In genomic region chr19:49854861-49855263, GRCh38 we compare ENCODE assay signal across 24 cellular contexts. TPM values are rescaled to one million over a fixed set of nuclear protein-coding genes. Genes with fewer than 3 reads are reported as not detected.
DNase-seq lines count a peak whose midpoint lies in the region; ATAC-seq, FAIRE-seq and TF ChIP-seq lines count a peak whose summit lies in the region.
"Had no signal": no experiment of that assay in that cellular context is flagged by ENCODE, and none has a peak within 500 bp of the region (broad histone marks: within the 10 kb centered on the region; RNA-seq: fewer than 3 reads in every experiment).

No MANE protein-coding gene starts in this region.

- peaks cover 36 to 54% of the 10 kb centered on the region in 2 experiments; a peak in 4 of 5 replicates for H3K36me3 ChIP-seq in HepG2 (replicated peaks in 1 of 2; ENCODE audit: control insufficient read depth in 1 of 2, insufficient read depth in 2 of 2, low read length in 2 of 2)

- no peak for FAIRE-seq in A549 (lab: Jason Lieb, UNC)
- FAIRE-seq in HepG2 (lab: Jason Lieb, UNC) = no peak
- FAIRE-seq: bronchial epithelial cell, endothelial cell of umbilical vein, G401.6, TTC549 had no signal

- peaks cover 16% of the 10 kb centered on the region for H3K4me1 Mint-ChIP-seq in Calu3 (ENCODE audit: low read depth, unreplicated experiment)

- 100% methylated on average over 8 of the region's 16 CpGs for WGBS in A549 (ENCODE audit: missing lambda C conversion rate)
- WGBS in HepG2 (ENCODE audit: low lambda C conversion rate) = no CpG with 5 or more reads among the region's 16 CpGs

- no peak overlapping the region for H3K9ac ChIP-seq in HepG2 (ENCODE audit: insufficient read depth, low read depth, low read length)

- no peak overlapping the region for H2AFZ ChIP-seq in HepG2 (ENCODE audit: low read length)

- TF ChIP-seq RAD21 in A549 (conservative IDR thresholded peaks at IDR 0.05 in 1 of 2, IDR thresholded peaks at IDR 0.05 in 1 of 2) = no peak
- no peak for TF ChIP-seq RAD21 in HepG2 (CRISPR knock-in tag; IDR thresholded peaks at IDR 0.05)

- in situ Hi-C loops in HepG2 (cut with HindIII; ENCODE audit: extremely low pct_ligation_motif_present, low pct_unique_long_range_greater_than_20kb) = no loop called here

- intact Hi-C loops in Calu3 (cut with micrococcal nuclease; ENCODE audit: unreplicated experiment) (no loop called here), HepG2 (cut with micrococcal nuclease; ENCODE audit: unreplicated experiment) (no loop called here)

- ATAC-seq in A549 (no peak), HepG2 (no peak), GM18907 (IDR thresholded peaks at IDR 0.05; ENCODE audit: unreplicated experiment) (no peak)
- ATAC-seq in activated CD4-positive, CD25-positive, alpha-beta regulatory T cell treated with anti-CD3 and anti-CD28 coated beads, Interleukin-2, amount 50 U/mL, for 24 hours = no peak
- ATAC-seq: CD8-positive, alpha-beta T cell had no signal

- H3K4me3 Mint-ChIP-seq in Calu3 (ENCODE audit: low read depth, unreplicated experiment) = peak overlapping the region; percentile 34
- H3K4me3 Mint-ChIP-seq: CD8-positive, alpha-beta T cell; memory B cell had no signal

- CTCF ChIA-PET in A549 (lab: Yijun Ruan, JAX) = interaction anchor here (0.6 to 2.8 kb wide), 3 partner anchors 9 to 172 kb away, joined by 4 to 13 read pairs (median 7); no protein-coding TSS in a partner anchor
- CTCF ChIA-PET in Calu3 (lab: Charles Lee) = no interaction called here
- CTCF ChIA-PET in HepG2 (lab: Yijun Ruan, JAX; ENCODE audit: low intra/inter-chr PET ratio, low total read pairs) = no interaction called here

- no peaks in the 10 kb centered on the region for H3K27me3 Mint-ChIP-seq in Calu3 (ENCODE audit: unreplicated experiment)
- H3K27me3 Mint-ChIP-seq: memory B cell had no signal

- H3K79me2 ChIP-seq in HepG2 (ENCODE audit: insufficient read depth, low read length) = peaks cover 24% of the 10 kb centered on the region

- POLR2A ChIA-PET in A549 (lab: Yijun Ruan, JAX) = interaction anchor here (1.6 kb wide), 1 partner anchor 13 kb away, joined by 4 read pairs; the partner anchor contains the start of gene PNKP
- POLR2A ChIA-PET in HepG2 (lab: Yijun Ruan, JAX) = no interaction called here

- H3K27me3 ChIP-seq in HepG2 (ENCODE audit: control insufficient read depth in 1 of 2, insufficient read depth in 2 of 2, low read length in 2 of 2) = no peaks in the 10 kb centered on the region; a peak in 1 of 5 replicates
- H3K27me3 ChIP-seq: tibial nerve had no signal

- no TSS peak for BruUV-seq in Calu3 (replicated peaks; lab: Mats Ljungman, UMichigan)
- BruUV-seq in HepG2 (replicated peaks; lab: Mats Ljungman, UMichigan) = no TSS peak

- peak overlapping the region; percentile 82 for H3K27ac Mint-ChIP-seq in Calu3 (ENCODE audit: unreplicated experiment)
- H3K27ac Mint-ChIP-seq: CD8-positive, alpha-beta T cell had no signal

- peaks cover 23% of the 10 kb centered on the region for H4K20me1 ChIP-seq in HepG2 (ENCODE audit: insufficient read depth, low read length)

- H3K9me3 ChIP-seq in A549 (no peaks in the 10 kb centered on the region), HepG2 (ENCODE audit: low read length) (no peaks in the 10 kb centered on the region)
- H3K9me3 ChIP-seq: tibial nerve had no signal

- H3K4me1 ChIP-seq in A549 = peaks cover 31% of the 10 kb centered on the region
- peaks cover 25% of the 10 kb centered on the region for H3K4me1 ChIP-seq in HepG2 (ENCODE audit: insufficient read depth, low read length)

- peaks cover 97% of the 10 kb centered on the region for H3K36me3 Mint-ChIP-seq in Calu3 (ENCODE audit: insufficient read depth, unreplicated experiment)

- DNase-seq in A549 (ENCODE audit: low read depth in 1 of 2, low spot score in 1 of 2) (no peak), Calu3 (no peak), HepG2 (ENCODE audit: low spot score) (no peak), OCI-M1 (lab: John Stamatoyannopoulos, UW) (no peak)
- DNase-seq: activated CD4-positive, alpha-beta T cell treated with anti-CD3 and anti-CD28 coated beads for 48 hours; activated effector memory CD4-positive, alpha-beta T cell treated with anti-CD3 and anti-CD28 coated beads, Interleukin-2, amount 50 U/mL, for 16 hours; amniotic stem cell; CD8-positive, alpha-beta T cell; dermis blood vessel endothelial cell; GOT3; NCI-H1930; NCI-H2227 treated with DMSO at 0.1 percent for 48 hours; NCI-H774; SHP77; stimulated activated CD4-positive, alpha-beta T cell treated with anti-CD3 and anti-CD28 coated beads, Interleukin-2, amount 100 ng/mL, for 48 hours; stimulated activated naive CD4-positive, alpha-beta T cell treated with Interleukin-2 at 50 U/mL for 16 hours had no signal

- H3K9me3 Mint-ChIP-seq in Calu3 (ENCODE audit: low read depth, unreplicated experiment) = no peaks in the 10 kb centered on the region
- H3K9me3 Mint-ChIP-seq: CD8-positive, alpha-beta T cell; memory B cell had no signal

- TF ChIP-seq EP300 in A549 (IDR thresholded peaks at IDR 0.05) = no peak
- TF ChIP-seq EP300 in HepG2 (IDR thresholded peaks at IDR 0.05; ENCODE audit: low read depth in 2 of 2, low read length in 2 of 2) = no peak
- no peak for TF ChIP-seq EP300 in HepG2 (CRISPR knock-in tag; IDR thresholded peaks at IDR 0.05; ENCODE audit: borderline replicate concordance)

- H3K27ac ChIP-seq in A549 (no peak overlapping the region), HepG2 (ENCODE audit: extremely low read length, insufficient read depth, low read length) (no peak overlapping the region)

- no peak for TF ChIP-seq CTCF in A549 (IDR thresholded peaks at IDR 0.05)
- TF ChIP-seq CTCF in Calu3 (IDR thresholded peaks at IDR 0.05; ENCODE audit: unreplicated experiment) = no peak
- no peak for TF ChIP-seq CTCF in HepG2 (CRISPR knock-in tag; IDR thresholded peaks at IDR 0.05)

- H3K4me2 ChIP-seq in A549 (no peak overlapping the region), HepG2 (ENCODE audit: low read depth, low read length) (no peak overlapping the region)

- TF ChIP-seq POLR2A in A549 (IDR thresholded peaks at IDR 0.05; ENCODE audit: low read length) (0 out of 2 replicates have a peak, but pooled peaks have one; percentile 9), HepG2 (IDR thresholded peaks at IDR 0.05; ENCODE audit: insufficient read depth in 1 of 2, low read depth in 2 of 2, low read length in 2 of 2) (no peak)

- H3K4me3 ChIP-seq in A549 (no peak overlapping the region), HepG2 (replicated peaks in 1 of 3; ENCODE audit: insufficient read depth in 1 of 3, low read depth in 2 of 3, low read length in 3 of 3) (no peak overlapping the region)
- H3K4me3 ChIP-seq: tibial nerve had no signal

RNA-seq across cellular contexts. Expression of gene PTOV1, which starts 3.9 kb away (rescaled TPM):
- 27.7 and 41.2 TPM in 2 replicates for polyA plus RNA-seq in A549 (2011; rRNA removed)
- 111 and 150 TPM in 2 replicates for polyA plus RNA-seq in A549 (2012; cell fraction: cytosol; rRNA removed)
- polyA plus RNA-seq in A549 (2012; cell fraction: nucleus; rRNA removed) = 235 and 351 TPM in 2 replicates
- 119 to 153 TPM (median 147 TPM) in 3 replicates for polyA plus RNA-seq in A549 (2017; fragmentation: RNase III; extraction: RNeasy Plus Mini Kit Qiagen cat#74134 plus additional on column Dnase treatment)
- polyA minus RNA-seq in A549 (2011; rRNA and poly(A)+ RNA removed) = 60.2 and 109 TPM in 2 replicates
- 231 and 256 TPM in 2 replicates for total RNA-seq in Calu3 (2022)
- 59.4 and 68.5 TPM in 2 replicates for total RNA-seq in HepG2 (2016; rRNA removed; fragmentation: Illumina TruSeq; extraction: Trizol)
- 30.7 and 36.0 TPM in 2 replicates for total RNA-seq in HepG2 (2016; cell fraction: cytosol; rRNA removed; fragmentation: Illumina TruSeq; extraction: Trizol; ENCODE audit: low read depth)
- total RNA-seq in HepG2 (2016; cell fraction: insoluble cytoplasmic fraction; rRNA removed; fragmentation: Illumina TruSeq; extraction: Trizol) = 67.3 and 74.4 TPM in 2 replicates
- 45.7 and 54.4 TPM in 2 replicates for total RNA-seq in HepG2 (2016; cell fraction: membrane; rRNA removed; fragmentation: Illumina TruSeq; extraction: Trizol)
- 68.2 and 84.3 TPM in 2 replicates for total RNA-seq in HepG2 (2016; cell fraction: nucleus; rRNA removed; fragmentation: Illumina TruSeq; extraction: Trizol)
- polyA plus RNA-seq in HepG2 (2011; rRNA removed) = 63.5 and 77.7 TPM in 2 replicates
- 27.3 and 44.2 TPM in 2 replicates for polyA plus RNA-seq in HepG2 (2011; cell fraction: cytosol; rRNA removed)
- 387 and 441 TPM in 2 replicates for polyA plus RNA-seq in HepG2 (2011; cell fraction: nucleus; rRNA removed)
- 72.7 and 99.0 TPM in 2 replicates for polyA plus RNA-seq in HepG2 (2012)
- 24.0 and 27.8 TPM in 2 replicates for polyA plus RNA-seq in HepG2 (2016; cell fraction: cytosol; fragmentation: Illumina TruSeq; extraction: Trizol; ENCODE audit: low read depth)
- 78.0 and 94.4 TPM in 2 replicates for polyA plus RNA-seq in HepG2 (2016; cell fraction: insoluble cytoplasmic fraction; fragmentation: Illumina TruSeq; extraction: Trizol; ENCODE audit: low read depth)
- 34.7 and 37.3 TPM in 2 replicates for polyA plus RNA-seq in HepG2 (2016; cell fraction: membrane; fragmentation: Illumina TruSeq; extraction: Trizol; ENCODE audit: low read depth)
- polyA plus RNA-seq in HepG2 (2016; cell fraction: nucleus; fragmentation: Illumina TruSeq; extraction: Trizol; ENCODE audit: insufficient read depth, low read depth) = 178 and 181 TPM in 2 replicates
- 73.5 and 109 TPM in 2 replicates for polyA minus RNA-seq in HepG2 (2011; rRNA and poly(A)+ RNA removed; ENCODE audit: low replicate concordance)
- 42.8 and 45.1 TPM in 2 replicates for polyA minus RNA-seq in HepG2 (2011; cell fraction: cytosol; rRNA and poly(A)+ RNA removed)
- polyA minus RNA-seq in HepG2 (2011; cell fraction: nucleus; rRNA and poly(A)+ RNA removed) = 69.0 and 75.8 TPM in 2 replicates

RNA-seq across cellular contexts. Expression of gene PNKP, which starts 12.5 kb away (rescaled TPM):
- polyA plus RNA-seq in A549 (2011; rRNA removed) (22.5 and 23.3 TPM in 2 replicates), A549 (2017; fragmentation: RNase III; extraction: RNeasy Plus Mini Kit Qiagen cat#74134 plus additional on column Dnase treatment) (63.8 to 75.9 TPM (median 71.2 TPM) in 3 replicates), HepG2 (2011; rRNA removed) (12.7 and 17.0 TPM in 2 replicates)
- polyA plus RNA-seq in A549 (2012; cell fraction: cytosol; rRNA removed) = 40.5 and 44.1 TPM in 2 replicates
- 235 and 294 TPM in 2 replicates for polyA plus RNA-seq in A549 (2012; cell fraction: nucleus; rRNA removed)
- polyA minus RNA-seq in A549 (2011; rRNA and poly(A)+ RNA removed) = 35.0 and 36.5 TPM in 2 replicates
- total RNA-seq in Calu3 (2022) (185 and 189 TPM in 2 replicates), HepG2 (2016; rRNA removed; fragmentation: Illumina TruSeq; extraction: Trizol) (12.5 and 27.1 TPM in 2 replicates)
- 15.1 and 16.6 TPM in 2 replicates for total RNA-seq in HepG2 (2016; cell fraction: cytosol; rRNA removed; fragmentation: Illumina TruSeq; extraction: Trizol; ENCODE audit: low read depth)
- total RNA-seq in HepG2 (2016; cell fraction: insoluble cytoplasmic fraction; rRNA removed; fragmentation: Illumina TruSeq; extraction: Trizol) = 14.0 and 23.3 TPM in 2 replicates
- 10.4 and 12.6 TPM in 2 replicates for total RNA-seq in HepG2 (2016; cell fraction: membrane; rRNA removed; fragmentation: Illumina TruSeq; extraction: Trizol)
- 22.5 and 24.4 TPM in 2 replicates for total RNA-seq in HepG2 (2016; cell fraction: nucleus; rRNA removed; fragmentation: Illumina TruSeq; extraction: Trizol)
- 6.9 and 10.2 TPM in 2 replicates for polyA plus RNA-seq in HepG2 (2011; cell fraction: cytosol; rRNA removed)
- polyA plus RNA-seq in HepG2 (2011; cell fraction: nucleus; rRNA removed) = 96.1 and 104 TPM in 2 replicates
- polyA plus RNA-seq in HepG2 (2012) = 14.4 and 18.2 TPM in 2 replicates
- 6.4 and 8.2 TPM in 2 replicates for polyA plus RNA-seq in HepG2 (2016; cell fraction: cytosol; fragmentation: Illumina TruSeq; extraction: Trizol; ENCODE audit: low read depth)
- 11.5 and 13.4 TPM in 2 replicates for polyA plus RNA-seq in HepG2 (2016; cell fraction: insoluble cytoplasmic fraction; fragmentation: Illumina TruSeq; extraction: Trizol; ENCODE audit: low read depth)
- polyA plus RNA-seq in HepG2 (2016; cell fraction: membrane; fragmentation: Illumina TruSeq; extraction: Trizol; ENCODE audit: low read depth) = 11.3 and 40.2 TPM in 2 replicates
- polyA plus RNA-seq in HepG2 (2016; cell fraction: nucleus; fragmentation: Illumina TruSeq; extraction: Trizol; ENCODE audit: insufficient read depth, low read depth) = 87.3 and 98.8 TPM in 2 replicates
- 16.1 and 37.1 TPM in 2 replicates for polyA minus RNA-seq in HepG2 (2011; rRNA and poly(A)+ RNA removed; ENCODE audit: low replicate concordance)
- polyA minus RNA-seq in HepG2 (2011; cell fraction: cytosol; rRNA and poly(A)+ RNA removed) = 9.8 and 10.1 TPM in 2 replicates
- polyA minus RNA-seq in HepG2 (2011; cell fraction: nucleus; rRNA and poly(A)+ RNA removed) = 30.5 and 40.2 TPM in 2 replicates

RNA-seq across cellular contexts. Expression of gene AKT1S1, which starts 22.3 kb away (rescaled TPM):
- polyA plus RNA-seq in A549 (2011; rRNA removed) (39.2 and 41.5 TPM in 2 replicates), A549 (2017; fragmentation: RNase III; extraction: RNeasy Plus Mini Kit Qiagen cat#74134 plus additional on column Dnase treatment) (63.4 to 75.9 TPM (median 75.3 TPM) in 3 replicates), HepG2 (2011; rRNA removed) (27.8 and 30.0 TPM in 2 replicates)
- polyA plus RNA-seq in A549 (2012; cell fraction: cytosol; rRNA removed) = 70.4 and 91.8 TPM in 2 replicates
- polyA plus RNA-seq in A549 (2012; cell fraction: nucleus; rRNA removed) = 107 and 112 TPM in 2 replicates
- polyA minus RNA-seq in A549 (2011; rRNA and poly(A)+ RNA removed) = 30.8 and 33.3 TPM in 2 replicates
- total RNA-seq in Calu3 (2022) (58.9 and 65.2 TPM in 2 replicates), HepG2 (2016; rRNA removed; fragmentation: Illumina TruSeq; extraction: Trizol) (10.9 and 13.5 TPM in 2 replicates)
- total RNA-seq in HepG2 (2016; cell fraction: cytosol; rRNA removed; fragmentation: Illumina TruSeq; extraction: Trizol; ENCODE audit: low read depth) = 6.3 and 7.3 TPM in 2 replicates
- total RNA-seq in HepG2 (2016; cell fraction: insoluble cytoplasmic fraction; rRNA removed; fragmentation: Illumina TruSeq; extraction: Trizol) = 10.3 and 14.9 TPM in 2 replicates
- total RNA-seq in HepG2 (2016; cell fraction: membrane; rRNA removed; fragmentation: Illumina TruSeq; extraction: Trizol) = 14.8 and 16.5 TPM in 2 replicates
- total RNA-seq in HepG2 (2016; cell fraction: nucleus; rRNA removed; fragmentation: Illumina TruSeq; extraction: Trizol) = 12.4 and 13.6 TPM in 2 replicates
- 29.0 and 32.7 TPM in 2 replicates for polyA plus RNA-seq in HepG2 (2011; cell fraction: cytosol; rRNA removed)
- polyA plus RNA-seq in HepG2 (2011; cell fraction: nucleus; rRNA removed) = 56.2 and 76.4 TPM in 2 replicates
- polyA plus RNA-seq in HepG2 (2012) = 19.5 and 19.7 TPM in 2 replicates
- 22.7 and 24.3 TPM in 2 replicates for polyA plus RNA-seq in HepG2 (2016; cell fraction: cytosol; fragmentation: Illumina TruSeq; extraction: Trizol; ENCODE audit: low read depth)
- 43.5 and 52.7 TPM in 2 replicates for polyA plus RNA-seq in HepG2 (2016; cell fraction: insoluble cytoplasmic fraction; fragmentation: Illumina TruSeq; extraction: Trizol; ENCODE audit: low read depth)
- 46.7 and 51.1 TPM in 2 replicates for polyA plus RNA-seq in HepG2 (2016; cell fraction: membrane; fragmentation: Illumina TruSeq; extraction: Trizol; ENCODE audit: low read depth)
- 55.9 and 59.4 TPM in 2 replicates for polyA plus RNA-seq in HepG2 (2016; cell fraction: nucleus; fragmentation: Illumina TruSeq; extraction: Trizol; ENCODE audit: insufficient read depth, low read depth)
- polyA minus RNA-seq in HepG2 (2011; rRNA and poly(A)+ RNA removed; ENCODE audit: low replicate concordance) = 25.3 and 37.7 TPM in 2 replicates
- 13.0 and 14.0 TPM in 2 replicates for polyA minus RNA-seq in HepG2 (2011; cell fraction: cytosol; rRNA and poly(A)+ RNA removed)
- 21.9 and 22.5 TPM in 2 replicates for polyA minus RNA-seq in HepG2 (2011; cell fraction: nucleus; rRNA and poly(A)+ RNA removed)

RNA-seq across cellular contexts. Expression of gene TBC1D17, which starts 22.6 kb away (rescaled TPM):
- polyA plus RNA-seq in A549 (2011; rRNA removed) (12.3 and 18.0 TPM in 2 replicates), A549 (2017; fragmentation: RNase III; extraction: RNeasy Plus Mini Kit Qiagen cat#74134 plus additional on column Dnase treatment) (26.6 to 44.8 TPM (median 41.5 TPM) in 3 replicates), HepG2 (2011; rRNA removed) (16.9 and 21.6 TPM in 2 replicates)
- polyA plus RNA-seq in A549 (2012; cell fraction: cytosol; rRNA removed) = 26.5 and 33.3 TPM in 2 replicates
- polyA plus RNA-seq in A549 (2012; cell fraction: nucleus; rRNA removed) = 65.2 and 76.6 TPM in 2 replicates
- 14.3 and 18.0 TPM in 2 replicates for polyA minus RNA-seq in A549 (2011; rRNA and poly(A)+ RNA removed)
- total RNA-seq in Calu3 (2022) (54.7 and 56.9 TPM in 2 replicates), HepG2 (2016; rRNA removed; fragmentation: Illumina TruSeq; extraction: Trizol) (3.6 and 9.7 TPM in 2 replicates)
- total RNA-seq in HepG2 (2016; cell fraction: cytosol; rRNA removed; fragmentation: Illumina TruSeq; extraction: Trizol; ENCODE audit: low read depth) = 3.6 and 4.6 TPM in 2 replicates
- 4.5 and 10.0 TPM in 2 replicates for total RNA-seq in HepG2 (2016; cell fraction: insoluble cytoplasmic fraction; rRNA removed; fragmentation: Illumina TruSeq; extraction: Trizol)
- total RNA-seq in HepG2 (2016; cell fraction: membrane; rRNA removed; fragmentation: Illumina TruSeq; extraction: Trizol) = 7.6 and 8.5 TPM in 2 replicates
- 8.6 and 13.7 TPM in 2 replicates for total RNA-seq in HepG2 (2016; cell fraction: nucleus; rRNA removed; fragmentation: Illumina TruSeq; extraction: Trizol)
- polyA plus RNA-seq in HepG2 (2011; cell fraction: cytosol; rRNA removed) = 7.9 and 12.0 TPM in 2 replicates
- polyA plus RNA-seq in HepG2 (2011; cell fraction: nucleus; rRNA removed) = 83.8 and 108 TPM in 2 replicates
- polyA plus RNA-seq in HepG2 (2012) = 19.0 and 23.3 TPM in 2 replicates
- polyA plus RNA-seq in HepG2 (2016; cell fraction: cytosol; fragmentation: Illumina TruSeq; extraction: Trizol; ENCODE audit: low read depth) = 4.7 and 5.1 TPM in 2 replicates
- polyA plus RNA-seq in HepG2 (2016; cell fraction: insoluble cytoplasmic fraction; fragmentation: Illumina TruSeq; extraction: Trizol; ENCODE audit: low read depth) = 10.7 and 15.1 TPM in 2 replicates
- 9.3 and 10.8 TPM in 2 replicates for polyA plus RNA-seq in HepG2 (2016; cell fraction: membrane; fragmentation: Illumina TruSeq; extraction: Trizol; ENCODE audit: low read depth)
- 45.7 and 46.6 TPM in 2 replicates for polyA plus RNA-seq in HepG2 (2016; cell fraction: nucleus; fragmentation: Illumina TruSeq; extraction: Trizol; ENCODE audit: insufficient read depth, low read depth)
- polyA minus RNA-seq in HepG2 (2011; rRNA and poly(A)+ RNA removed; ENCODE audit: low replicate concordance) = 14.8 and 17.4 TPM in 2 replicates
- polyA minus RNA-seq in HepG2 (2011; cell fraction: cytosol; rRNA and poly(A)+ RNA removed) = 9.8 and 11.2 TPM in 2 replicates
- 16.0 and 24.2 TPM in 2 replicates for polyA minus RNA-seq in HepG2 (2011; cell fraction: nucleus; rRNA and poly(A)+ RNA removed)

RNA-seq across cellular contexts. Expression of gene MED25, which starts 36.8 kb away (rescaled TPM):
- polyA plus RNA-seq in A549 (2011; rRNA removed) (20.4 and 27.1 TPM in 2 replicates), A549 (2017; fragmentation: RNase III; extraction: RNeasy Plus Mini Kit Qiagen cat#74134 plus additional on column Dnase treatment) (36.4 to 41.6 TPM (median 40.1 TPM) in 3 replicates), HepG2 (2011; rRNA removed) (13.3 and 15.1 TPM in 2 replicates)
- polyA plus RNA-seq in A549 (2012; cell fraction: cytosol; rRNA removed) = 50.8 and 56.5 TPM in 2 replicates
- 106 and 124 TPM in 2 replicates for polyA plus RNA-seq in A549 (2012; cell fraction: nucleus; rRNA removed)
- 37.2 and 52.2 TPM in 2 replicates for polyA minus RNA-seq in A549 (2011; rRNA and poly(A)+ RNA removed)
- total RNA-seq in Calu3 (2022) (89.7 and 95.8 TPM in 2 replicates), HepG2 (2016; rRNA removed; fragmentation: Illumina TruSeq; extraction: Trizol) (11.1 and 11.3 TPM in 2 replicates)
- total RNA-seq in HepG2 (2016; cell fraction: cytosol; rRNA removed; fragmentation: Illumina TruSeq; extraction: Trizol; ENCODE audit: low read depth) = 3.0 and 3.1 TPM in 2 replicates
- 10.4 and 11.0 TPM in 2 replicates for total RNA-seq in HepG2 (2016; cell fraction: insoluble cytoplasmic fraction; rRNA removed; fragmentation: Illumina TruSeq; extraction: Trizol)
- total RNA-seq in HepG2 (2016; cell fraction: membrane; rRNA removed; fragmentation: Illumina TruSeq; extraction: Trizol) = 6.7 and 8.6 TPM in 2 replicates
- 18.0 and 18.4 TPM in 2 replicates for total RNA-seq in HepG2 (2016; cell fraction: nucleus; rRNA removed; fragmentation: Illumina TruSeq; extraction: Trizol)
- 5.3 and 5.7 TPM in 2 replicates for polyA plus RNA-seq in HepG2 (2011; cell fraction: cytosol; rRNA removed)
- polyA plus RNA-seq in HepG2 (2011; cell fraction: nucleus; rRNA removed) = 48.1 and 61.9 TPM in 2 replicates
- polyA plus RNA-seq in HepG2 (2012) = 17.3 and 20.9 TPM in 2 replicates
- 5.1 and 5.2 TPM in 2 replicates for polyA plus RNA-seq in HepG2 (2016; cell fraction: cytosol; fragmentation: Illumina TruSeq; extraction: Trizol; ENCODE audit: low read depth)
- 16.3 and 22.3 TPM in 2 replicates for polyA plus RNA-seq in HepG2 (2016; cell fraction: insoluble cytoplasmic fraction; fragmentation: Illumina TruSeq; extraction: Trizol; ENCODE audit: low read depth)
- 7.9 and 9.9 TPM in 2 replicates for polyA plus RNA-seq in HepG2 (2016; cell fraction: membrane; fragmentation: Illumina TruSeq; extraction: Trizol; ENCODE audit: low read depth)
- 46.3 and 50.3 TPM in 2 replicates for polyA plus RNA-seq in HepG2 (2016; cell fraction: nucleus; fragmentation: Illumina TruSeq; extraction: Trizol; ENCODE audit: insufficient read depth, low read depth)
- 31.2 and 56.4 TPM in 2 replicates for polyA minus RNA-seq in HepG2 (2011; rRNA and poly(A)+ RNA removed; ENCODE audit: low replicate concordance)
- 9.1 and 11.4 TPM in 2 replicates for polyA minus RNA-seq in HepG2 (2011; cell fraction: cytosol; rRNA and poly(A)+ RNA removed)
- 21.9 and 22.9 TPM in 2 replicates for polyA minus RNA-seq in HepG2 (2011; cell fraction: nucleus; rRNA and poly(A)+ RNA removed)

Comparison
In these comparisons a context has a peak if more than half of its experiments do, and no peak if none do; other contexts are left out.
1. Of the 38 proteins assayed by ChIP-seq in both HepG2 and A549: peak only in HepG2: none; only in A549: POLR2A; in both: none; in neither: 37.